Comparison of ENCODE assay signal across 23 cellular contexts in the genomic region with DNA sequence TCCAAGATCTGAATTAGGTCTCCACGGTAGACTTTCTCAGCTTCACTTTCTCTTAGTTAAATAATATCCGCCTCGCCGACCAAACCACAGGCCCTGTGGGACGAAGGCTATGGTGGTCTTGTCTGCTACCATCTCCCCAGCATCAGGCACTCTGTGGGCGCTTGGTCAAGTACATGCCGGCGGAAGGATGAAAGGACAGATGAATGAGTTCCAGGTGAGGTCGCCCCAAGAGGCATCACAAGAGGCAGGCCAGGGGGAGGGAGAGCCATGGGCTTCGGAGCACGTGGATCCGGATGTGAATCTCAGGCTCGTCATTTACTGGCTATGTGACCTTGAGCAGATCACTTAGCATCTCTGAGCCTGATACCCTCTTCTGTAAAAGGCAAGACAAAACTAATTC. TPM values are rescaled to one million over a fixed set of nuclear protein-coding genes. Genes with fewer than 3 reads are reported as not detected.
DNase-seq lines count a peak whose midpoint lies in the region; ATAC-seq and TF ChIP-seq lines count a peak whose summit lies in the region.
"Had no signal": no experiment of that assay in that cellular context is flagged by ENCODE, and none has a peak within 500 bp of the region (broad histone marks: within the 10 kb centered on the region; RNA-seq: fewer than 3 reads in every experiment).

No MANE protein-coding gene starts in this region.

- H3K9me2 ChIP-seq in hepatocyte (replicated peaks; ENCODE audit: insufficient read depth), result no peaks in the 10 kb centered on the region

- H2AFZ ChIP-seq in hepatocyte, result no peak overlapping the region

- H3K27me3 ChIP-seq in esophagus squamous epithelium, result no peaks in the 10 kb centered on the region
- H3K27me3 ChIP-seq in hepatocyte, result no peaks in the 10 kb centered on the region
- H3K27me3 ChIP-seq: heart left ventricle, SJSA1, upper lobe of right lung had no signal

- H3K4me3 ChIP-seq in esophagus squamous epithelium (no peak overlapping the region), hepatocyte (no peak overlapping the region)
- H3K4me3 ChIP-seq: GM12878, heart left ventricle, prostate gland, SJSA1, upper lobe of right lung had no signal

- no peaks in the 10 kb centered on the region for H3K27me3 Mint-ChIP-seq in T-helper 1 cell treated with Interleukin-12 subunit alpha and Interleukin-12 subunit beta and Interleukin-4 antibody, amounts not matched to agents 30 μg/mL and 1 μg/mL, for 36 hours (ENCODE audit: low read depth)
- H3K27me3 Mint-ChIP-seq in CD14-positive monocyte (ENCODE audit: low read depth in 3 of 3), result peaks cover 23 to 69% (median 46%) of the 10 kb centered on the region in 3 donors
- H3K27me3 Mint-ChIP-seq in activated CD8-positive, alpha-beta T cell treated with anti-CD3 and anti-CD28 coated beads, Interleukin-2, amount 10 ng/mL, durations not matched to agents 7 days and 5 days (ENCODE audit: low read depth), result no peaks in the 10 kb centered on the region

- peak overlapping the region; percentile 26 for H3K27ac Mint-ChIP-seq in T-helper 1 cell treated with Interleukin-12 subunit alpha and Interleukin-12 subunit beta and Interleukin-4 antibody, amounts not matched to agents 30 μg/mL and 1 μg/mL, for 36 hours
- peak overlapping the region in 5 of 7 donors; percentile 3 to 50 (median 8) for H3K27ac Mint-ChIP-seq in CD14-positive monocyte
- peak overlapping the region; percentile 7 for H3K27ac Mint-ChIP-seq in activated CD8-positive, alpha-beta T cell treated with anti-CD3 and anti-CD28 coated beads, Interleukin-2, amount 10 ng/mL, durations not matched to agents 7 days and 5 days

- TF ChIP-seq POLR2A in esophagus squamous epithelium (IDR thresholded peaks at IDR 0.05), result no peak

- H3K9me3 Mint-ChIP-seq in T-helper 1 cell treated with Interleukin-12 subunit alpha and Interleukin-12 subunit beta and Interleukin-4 antibody, amounts not matched to agents 30 μg/mL and 1 μg/mL, for 36 hours, result no peaks in the 10 kb centered on the region
- H3K9me3 Mint-ChIP-seq in CD14-positive monocyte, result peaks cover 0 to 10% (median 0%) of the 10 kb centered on the region in 7 donors
- no peaks in the 10 kb centered on the region for H3K9me3 Mint-ChIP-seq in activated CD8-positive, alpha-beta T cell treated with anti-CD3 and anti-CD28 coated beads, Interleukin-2, amount 10 ng/mL, durations not matched to agents 7 days and 5 days (ENCODE audit: insufficient read depth)
- H3K9me3 Mint-ChIP-seq: neural crest cell had no signal

- H3K36me3 ChIP-seq in esophagus squamous epithelium (peaks cover 0 to 84% (median 15%) of the 10 kb centered on the region in 3 donors), hepatocyte (replicated peaks; ENCODE audit: insufficient read depth, low read depth) (no peaks in the 10 kb centered on the region)

- DNase-seq in T-helper 1 cell (no peak), CD14-positive monocyte (ENCODE audit: low spot score) (no peak), esophagus squamous epithelium (lab: John Stamatoyannopoulos, UW) (no peak), hepatocyte (ENCODE audit: low spot score) (no peak), NCI-H2029 (lab: John Stamatoyannopoulos, UW) (no peak)
- no peak for DNase-seq in activated CD8-positive, alpha-beta T cell treated with anti-CD3 and anti-CD28 coated beads, Interleukin-2, amount 10 ng/mL, durations not matched to agents 7 days and 5 days
- DNase-seq: activated CD4-positive, alpha-beta T cell treated with anti-CD3 and anti-CD28 coated beads for 4 hours; activated effector memory CD4-positive, alpha-beta T cell treated with Interleukin-2 at 50 U/mL for 16 hours; aorta; central memory CD4-positive, alpha-beta T cell; DND-41; NCI-H1694; NCI-H69; upper lobe of right lung had no signal

- TF ChIP-seq CTCF in CD14-positive monocyte (IDR thresholded peaks at IDR 0.05) (no peak), esophagus squamous epithelium (IDR thresholded peaks at IDR 0.05) (no peak), hepatocyte (IDR thresholded peaks at IDR 0.05; ENCODE audit: poor library complexity) (no peak)

- POLR2A ChIA-PET in activated CD8-positive, alpha-beta T cell treated with anti-CD3 and anti-CD28 coated beads, Interleukin-2, amount 10 ng/mL, durations not matched to agents 7 days and 5 days (lab: Charles Lee), result no interaction called here

- CTCF ChIA-PET in activated CD8-positive, alpha-beta T cell treated with anti-CD3 and anti-CD28 coated beads, Interleukin-2, amount 10 ng/mL, durations not matched to agents 7 days and 5 days (lab: Charles Lee), result interaction anchor here (1.4 to 9.3 kb wide), 6 partner anchors 14 to 110 kb away, joined by 5 to 202 read pairs (median 26); no protein-coding TSS in a partner anchor

- intact Hi-C loops in CD14-positive monocyte (cut with micrococcal nuclease), result loop anchor here (5.0 kb wide), 2 partner anchors 91 to 111 kb away; no protein-coding TSS in a partner anchor
- intact Hi-C loops in esophagus squamous epithelium (cut with DNase I), result no loop called here

- no peak for ATAC-seq in activated CD8-positive, alpha-beta T cell treated with anti-CD3 and anti-CD28 coated beads, Interleukin-2, amount 10 ng/mL, durations not matched to agents 7 days and 5 days
- no peak for ATAC-seq in GM18858 (IDR thresholded peaks at IDR 0.05; ENCODE audit: unreplicated experiment)
- ATAC-seq: GM12878, heart left ventricle, upper lobe of right lung had no signal

- H3K9me3 ChIP-seq in esophagus squamous epithelium (no peaks in the 10 kb centered on the region), hepatocyte (ENCODE audit: low read depth) (no peaks in the 10 kb centered on the region)
- H3K9me3 ChIP-seq: heart left ventricle, prostate gland, SJSA1, upper lobe of right lung had no signal

- no peak overlapping the region for H3K4me2 ChIP-seq in hepatocyte
- H3K4me2 ChIP-seq: KMS-11 had no signal

- peaks cover 41% of the 10 kb centered on the region for H3K36me3 Mint-ChIP-seq in T-helper 1 cell treated with Interleukin-12 subunit alpha and Interleukin-12 subunit beta and Interleukin-4 antibody, amounts not matched to agents 30 μg/mL and 1 μg/mL, for 36 hours (ENCODE audit: low read depth)
- peaks cover 88 to 93% of the 10 kb centered on the region in 2 donors for H3K36me3 Mint-ChIP-seq in CD14-positive monocyte
- H3K36me3 Mint-ChIP-seq in activated CD8-positive, alpha-beta T cell treated with anti-CD3 and anti-CD28 coated beads, Interleukin-2, amount 10 ng/mL, durations not matched to agents 7 days and 5 days (ENCODE audit: low read depth), result peaks cover 54% of the 10 kb centered on the region

- WGBS in esophagus squamous epithelium, 2 donors, result 76 to 86% methylated on average over 5 to 12 of the region's 13 CpGs
- WGBS in hepatocyte (ENCODE audit: low lambda C conversion rate, missing lambda C conversion rate), result 92% methylated on average over 13 of the region's 13 CpGs

- H3K4me1 ChIP-seq in esophagus squamous epithelium, result peaks cover 18 to 93% (median 38%) of the 10 kb centered on the region in 3 donors
- peaks cover 23% of the 10 kb centered on the region for H3K4me1 ChIP-seq in hepatocyte (ENCODE audit: insufficient read depth)

- no peak overlapping the region for H3K4me3 Mint-ChIP-seq in T-helper 1 cell treated with Interleukin-12 subunit alpha and Interleukin-12 subunit beta and Interleukin-4 antibody, amounts not matched to agents 30 μg/mL and 1 μg/mL, for 36 hours
- H3K4me3 Mint-ChIP-seq in CD14-positive monocyte, result no peak overlapping the region
- no peak overlapping the region for H3K4me3 Mint-ChIP-seq in activated CD8-positive, alpha-beta T cell treated with anti-CD3 and anti-CD28 coated beads, Interleukin-2, amount 10 ng/mL, durations not matched to agents 7 days and 5 days
- H3K4me3 Mint-ChIP-seq: neural crest cell had no signal

- H3K4me1 Mint-ChIP-seq in T-helper 1 cell treated with Interleukin-12 subunit alpha and Interleukin-12 subunit beta and Interleukin-4 antibody, amounts not matched to agents 30 μg/mL and 1 μg/mL, for 36 hours (ENCODE audit: low read depth), result peaks cover 28% of the 10 kb centered on the region
- H3K4me1 Mint-ChIP-seq in CD14-positive monocyte, result peaks cover 24% of the 10 kb centered on the region
- H3K4me1 Mint-ChIP-seq in activated CD8-positive, alpha-beta T cell treated with anti-CD3 and anti-CD28 coated beads, Interleukin-2, amount 10 ng/mL, durations not matched to agents 7 days and 5 days (ENCODE audit: low read depth), result peaks cover 49% of the 10 kb centered on the region

- no peaks in the 10 kb centered on the region for H4K20me1 ChIP-seq in hepatocyte (ENCODE audit: insufficient read depth, poor library complexity, severe bottlenecking)

- peaks cover 5% of the 10 kb centered on the region for H3K79me2 ChIP-seq in hepatocyte

- H3K27ac ChIP-seq in esophagus squamous epithelium (peak overlapping the region in 3 of 4 donors; percentile 52 to 64 (median 54)), hepatocyte (no peak overlapping the region)
- H3K27ac ChIP-seq: 22Rv1, KMS-11, SJSA1, upper lobe of right lung had no signal

RNA-seq across cellular contexts. Expression of a gene that starts 33.5 kb away (rescaled TPM):
- polyA plus RNA-seq in CD14-positive monocyte (10 to 100 TPM; 10.6 to 23.3 TPM), hepatocyte (84.4 and 90.6 TPM in 2 replicates)
- total RNA-seq in activated CD8-positive, alpha-beta T cell treated with anti-CD3 and anti-CD28 coated beads, Interleukin-2, amount 10 ng/mL, durations not matched to agents 7 days and 5 days, result 10 to 100 TPM; 70.9 to 72.5 TPM
- total RNA-seq in esophagus squamous epithelium (10 to 100 TPM; 11.3 to 42.2 (median 24.1) TPM), hepatocyte (35.1 and 60.8 TPM in 2 replicates)
